ENCODE assay signal across 22 cellular contexts in the genomic region with DNA sequence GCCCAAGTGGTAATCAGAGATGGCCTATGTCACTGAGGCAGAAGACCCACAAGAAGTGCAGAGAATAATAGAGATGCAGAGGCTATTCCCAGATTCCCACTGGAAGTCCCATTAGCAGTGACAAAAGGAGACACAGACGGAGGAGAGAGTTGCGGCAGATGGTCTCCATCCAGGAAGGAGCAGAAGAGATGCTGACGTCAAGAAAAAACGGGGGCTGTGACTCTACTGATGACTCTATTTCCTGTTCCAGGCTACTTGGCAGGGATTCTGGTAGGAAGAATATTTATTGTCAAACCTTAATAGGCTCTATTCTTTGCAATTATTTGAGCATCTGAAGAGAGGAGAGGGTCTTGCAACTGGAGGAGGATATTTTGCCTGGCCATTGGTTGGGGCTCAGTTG.
DNase-seq lines count a peak whose midpoint lies in the region; ATAC-seq, FAIRE-seq and TF ChIP-seq lines count a peak whose summit lies in the region.
"Had no signal": no experiment of that assay in that cellular context is flagged by ENCODE, and none has a peak within 500 bp of the region (broad histone marks: within the 10 kb centered on the region; RNA-seq: fewer than 3 reads in every experiment).

No MANE protein-coding gene starts in this region.

- no peak for TF ChIP-seq POLR2A in K562 (conservative IDR thresholded peaks at IDR 0.05)
- TF ChIP-seq POLR2A in heart left ventricle (IDR thresholded peaks at IDR 0.05) = no peak

- FAIRE-seq in K562 (lab: Jason Lieb, UNC) = no peak
- FAIRE-seq: GM12891, TTC549 had no signal

- peak; percentile 63 for DNase-seq in GM23248
- no peak for DNase-seq in K562 (ENCODE audit: extremely low read depth in 1 of 4, low spot score in 3 of 4)
- DNase-seq in heart left ventricle = peak in 3 of 5 donors; percentile 57 to 77 (median 65)
- peak; percentile 58 for DNase-seq in mesenchymal stem cell
- no peak for DNase-seq in epidermal melanocyte (ENCODE audit: insufficient read length, low spot score)
- no peak for DNase-seq in GOT3 (lab: John Stamatoyannopoulos, UW)
- DNase-seq: activated CD4-positive, alpha-beta T cell treated with anti-CD3 and anti-CD28 coated beads for 36 hours; activated CD8-positive, alpha-beta memory T cell treated with anti-CD3 and anti-CD28 coated beads, Interleukin-2, amount 10 ng/mL, durations not matched to agents 7 days and 5 days; caudate nucleus; hypothalamus; KG1; MV-4-11; NCI-H1930; NCI-H510A treated with DMSO at 0.1 percent for 48 hours; retina; RPMI8226 had no signal

- H2AFZ ChIP-seq in GM23248 = peak overlapping the region; percentile 51
- H2AFZ ChIP-seq in K562 (ENCODE audit: low read depth, low read length) = no peak overlapping the region
- no peak overlapping the region for H2AFZ ChIP-seq in mesenchymal stem cell (ENCODE audit: low read depth, low read length)

- H3K9ac ChIP-seq in GM23248 (no peak overlapping the region), K562 (ENCODE audit: insufficient read depth in 1 of 2, low read depth in 2 of 2, low read length in 2 of 2) (no peak overlapping the region), mesenchymal stem cell (ENCODE audit: low read length) (no peak overlapping the region)

- H3K4me2 ChIP-seq in GM23248 (ENCODE audit: unreplicated experiment) = no peak overlapping the region
- H3K4me2 ChIP-seq in K562 (ENCODE audit: insufficient read depth, low read length) = no peak overlapping the region
- H3K4me2 ChIP-seq in mesenchymal stem cell (ENCODE audit: low read length, poor library complexity, severe bottlenecking) = no peak overlapping the region

- H2BK5ac ChIP-seq in mesenchymal stem cell (ENCODE audit: low read depth, low read length, poor library complexity, severe bottlenecking) = no peak overlapping the region

- no peaks in the 10 kb centered on the region for H3K9me1 ChIP-seq in K562 (ENCODE audit: control insufficient read depth, insufficient read depth, low read length)

- H2BK12ac ChIP-seq in mesenchymal stem cell (ENCODE audit: low read length in 2 of 2) = no peak overlapping the region

- no peaks in the 10 kb centered on the region for H3F3A ChIP-seq in GM23248 (ENCODE audit: insufficient read depth)

- no peak overlapping the region for H2BK15ac ChIP-seq in mesenchymal stem cell (ENCODE audit: low read depth, poor library complexity, severe bottlenecking)

- TF ChIP-seq CTCF in K562 (IDR thresholded peaks at IDR 0.05 in 2 of 3, conservative IDR thresholded peaks at IDR 0.05 in 1 of 3; ENCODE audit: insufficient read depth in 2 of 3, low read depth in 1 of 3, low read length in 3 of 3) (no peak), heart left ventricle (IDR thresholded peaks at IDR 0.05) (no peak)

- H3K14ac ChIP-seq in mesenchymal stem cell (ENCODE audit: low read length in 2 of 2) = no peak overlapping the region

- 37 to 41% methylated on average over 4 of the region's 4 CpGs for WGBS in GM23248 (ENCODE audit: low coverage in 1 of 2, low lambda C conversion rate in 2 of 2, missing lambda C conversion rate in 2 of 2), 2 experiments
- WGBS in K562 (ENCODE audit: insufficient coverage, low coverage, missing lambda C conversion rate) = 17% methylated on average over 4 of the region's 4 CpGs
- 40 to 49% (median 45%) methylated on average over 4 of the region's 4 CpGs for WGBS in heart left ventricle, 4 donors
- WGBS in mesenchymal stem cell = 42% methylated on average over 4 of the region's 4 CpGs

- in situ Hi-C loops in GM23248 (cut with MboI) (no loop called here), K562 (cut with MboI) (no loop called here)

- intact Hi-C loops in K562 (cut with micrococcal nuclease) (no loop called here), heart left ventricle (cut with DNase I) (no loop called here)

- H4K8ac ChIP-seq in mesenchymal stem cell (ENCODE audit: low read length) = no peak overlapping the region

- H3K18ac ChIP-seq in mesenchymal stem cell (ENCODE audit: low read depth in 1 of 2, low read length in 2 of 2) = no peak overlapping the region

- H3K4me3 ChIP-seq in GM23248 (no peak overlapping the region), K562 (no peak overlapping the region), heart left ventricle (no peak overlapping the region), mesenchymal stem cell (ENCODE audit: insufficient read depth in 1 of 2, low read depth in 1 of 2, low read length in 2 of 2) (no peak overlapping the region)
- H3K4me3 ChIP-seq: suprapubic skin had no signal

- no peak overlapping the region for H2AK5ac ChIP-seq in mesenchymal stem cell (ENCODE audit: low read length, severe bottlenecking)

- H3K79me2 ChIP-seq in GM23248 (ENCODE audit: insufficient read depth) (no peaks in the 10 kb centered on the region), K562 (ENCODE audit: control insufficient read depth, insufficient read depth, low read length) (no peaks in the 10 kb centered on the region)

- H4K91ac ChIP-seq in mesenchymal stem cell (ENCODE audit: low read length) = no peak overlapping the region

- H4K20me1 ChIP-seq in GM23248 (ENCODE audit: insufficient read depth) (no peaks in the 10 kb centered on the region), K562 (replicated peaks; ENCODE audit: control insufficient read depth, insufficient read depth, low read length) (no peaks in the 10 kb centered on the region)

- no peaks in the 10 kb centered on the region for H3K9me2 ChIP-seq in GM23248 (ENCODE audit: insufficient read depth)

- no peak overlapping the region for H3K27ac ChIP-seq in GM23248
- no peak overlapping the region for H3K27ac ChIP-seq in K562 (ENCODE audit: extremely low read depth, low read depth, low read length)
- H3K27ac ChIP-seq in heart left ventricle = peak overlapping the region; percentile 31 to 86 (median 76)
- H3K27ac ChIP-seq in mesenchymal stem cell (ENCODE audit: low read length, poor library complexity, severe bottlenecking) = no peak overlapping the region
- H3K27ac ChIP-seq: suprapubic skin had no signal

- no peak overlapping the region for H2BK120ac ChIP-seq in mesenchymal stem cell (ENCODE audit: low read depth, low read length)

- ATAC-seq in K562 (no peak), heart left ventricle (peak in 3 of 4 donors; percentile 23 to 92 (median 69)), SK-N-SH treated with all-trans-retinoic acid at 6 μM for 48 hours (no peak), HG03571 (IDR thresholded peaks at IDR 0.05; ENCODE audit: unreplicated experiment) (no peak)
- ATAC-seq: activated CD4-positive, alpha-beta T cell treated with anti-CD3 and anti-CD28 coated beads for 36 hours; activated CD8-positive, alpha-beta memory T cell treated with anti-CD3 and anti-CD28 coated beads, Interleukin-2, amount 10 ng/mL, durations not matched to agents 7 days and 5 days; activated T-helper 17 cell treated with anti-CD3 and anti-CD28 coated beads, Interleukin-2, amount 50 U/mL, for 72 hours had no signal

- H3K9me3 ChIP-seq in GM23248 (ENCODE audit: low read depth) (no peaks in the 10 kb centered on the region), K562 (replicated peaks; ENCODE audit: control insufficient read depth, insufficient read depth, low read depth, low read length) (0 out of 2 replicates have a peak, but pooled peaks cover 6% of the 10 kb centered on the region), heart left ventricle (peaks cover 0 to 23% (median 15%) of the 10 kb centered on the region in 12 donors), mesenchymal stem cell (ENCODE audit: control insufficient read depth, low read length) (peaks cover 40% of the 10 kb centered on the region)

- H3K27me3 ChIP-seq in GM23248 (replicated peaks; ENCODE audit: insufficient read depth) (no peaks in the 10 kb centered on the region), K562 (ENCODE audit: control insufficient read depth in 2 of 2, insufficient read depth in 2 of 2, low read length in 2 of 2) (peaks cover 0 to 5% of the 10 kb centered on the region in 2 experiments; a peak in 2 of 5 replicates), heart left ventricle (no peaks in the 10 kb centered on the region), mesenchymal stem cell (ENCODE audit: control insufficient read depth in 1 of 2, insufficient read depth in 1 of 2, low read length in 2 of 2) (no peaks in the 10 kb centered on the region)

- TF ChIP-seq EP300 in K562 (IDR thresholded peaks at IDR 0.05; ENCODE audit: low read length) = no peak

- no peak overlapping the region for H3K23ac ChIP-seq in mesenchymal stem cell (ENCODE audit: low read length in 2 of 2)

- no TSS peak for BruUV-seq in K562 (replicated peaks; lab: Mats Ljungman, UMichigan)

- H3K4me1 ChIP-seq in GM23248 (ENCODE audit: insufficient read depth) (0 out of 2 replicates have a peak, but pooled peaks cover 3% of the 10 kb centered on the region), K562 (replicated peaks in 1 of 2; ENCODE audit: control insufficient read depth in 2 of 2, insufficient read depth in 2 of 2, low read length in 2 of 2) (peaks cover 7 to 35% of the 10 kb centered on the region in 2 experiments; a peak in 4 of 5 replicates), heart left ventricle (peaks cover 0 to 31% (median 19%) of the 10 kb centered on the region in 12 donors), mesenchymal stem cell (ENCODE audit: control insufficient read depth, insufficient read depth, low read depth, low read length) (no peaks in the 10 kb centered on the region)
- H3K4me1 ChIP-seq: suprapubic skin had no signal

- no peaks in the 10 kb centered on the region for H3K36me3 ChIP-seq in GM23248 (ENCODE audit: low read depth)
- H3K36me3 ChIP-seq in K562 (ENCODE audit: control insufficient read depth, insufficient read depth, low read length) = no peaks in the 10 kb centered on the region
- no peaks in the 10 kb centered on the region for H3K36me3 ChIP-seq in heart left ventricle
- no peaks in the 10 kb centered on the region for H3K36me3 ChIP-seq in mesenchymal stem cell (ENCODE audit: control insufficient read depth in 1 of 2, insufficient read depth in 2 of 2, low read depth in 1 of 2, low read length in 2 of 2)
- H3K36me3 ChIP-seq: suprapubic skin had no signal

- TF ChIP-seq RAD21 in K562 (CRISPR knock-in tag; conservative IDR thresholded peaks at IDR 0.05 in 1 of 2, IDR thresholded peaks at IDR 0.05 in 1 of 2) = no peak

- POLR2A ChIA-PET in K562 (lab: Yijun Ruan, JAX) = no interaction called here

- CTCF ChIA-PET in K562 (lab: Yijun Ruan, JAX; ENCODE audit: low intra/inter-chr PET ratio) = no interaction called here

- H3K79me1 ChIP-seq in mesenchymal stem cell (replicated peaks; ENCODE audit: low read length, poor library complexity, severe bottlenecking) = no peaks in the 10 kb centered on the region

- H3K4ac ChIP-seq in mesenchymal stem cell (ENCODE audit: low read depth in 1 of 2, low read length in 2 of 2) = no peak overlapping the region

TF ChIP-seq in K562, 482 proteins besides CTCF, POLR2A, EP300 and RAD21 (continues in another document):
- TF ChIP-seq CREM (IDR thresholded peaks at IDR 0.05; ENCODE audit: low read depth) = peak; percentile 22; the same call in 1 of the 2 replicates

TF ChIP-seq in SK-N-SH treated with all-trans-retinoic acid at 6 μM for 48 hours, 23 proteins besides CTCF, POLR2A, EP300 and RAD21 (continues in another document):
- TF ChIP-seq ZNF70 (CRISPR knock-in tag; IDR thresholded peaks at IDR 0.05) = no peak
- no peak for TF ChIP-seq ARNTL (CRISPR knock-in tag; IDR thresholded peaks at IDR 0.05; ENCODE audit: borderline replicate concordance, low read depth)

Comparison
In these comparisons a context has a peak if more than half of its experiments do, and no peak if none do; other contexts are left out.
1. DNase-seq: peak in GM23248 (single experiment), heart left ventricle (3 of 5) and mesenchymal stem cell (single experiment); none in K562 (0 of 4), epidermal melanocyte (single experiment) and GOT3 (single experiment).
2. H3K27ac ChIP-seq: peak in heart left ventricle (12 of 12); none in GM23248 (single experiment), K562 (single experiment) and mesenchymal stem cell (single experiment).
3. ATAC-seq: peak in heart left ventricle (3 of 4); none in K562 (single experiment), SK-N-SH treated with all-trans-retinoic acid at 6 μM for 48 hours (single experiment) and HG03571 (single experiment).